ENCODE assay signal across 10 cellular contexts in the genomic region with DNA sequence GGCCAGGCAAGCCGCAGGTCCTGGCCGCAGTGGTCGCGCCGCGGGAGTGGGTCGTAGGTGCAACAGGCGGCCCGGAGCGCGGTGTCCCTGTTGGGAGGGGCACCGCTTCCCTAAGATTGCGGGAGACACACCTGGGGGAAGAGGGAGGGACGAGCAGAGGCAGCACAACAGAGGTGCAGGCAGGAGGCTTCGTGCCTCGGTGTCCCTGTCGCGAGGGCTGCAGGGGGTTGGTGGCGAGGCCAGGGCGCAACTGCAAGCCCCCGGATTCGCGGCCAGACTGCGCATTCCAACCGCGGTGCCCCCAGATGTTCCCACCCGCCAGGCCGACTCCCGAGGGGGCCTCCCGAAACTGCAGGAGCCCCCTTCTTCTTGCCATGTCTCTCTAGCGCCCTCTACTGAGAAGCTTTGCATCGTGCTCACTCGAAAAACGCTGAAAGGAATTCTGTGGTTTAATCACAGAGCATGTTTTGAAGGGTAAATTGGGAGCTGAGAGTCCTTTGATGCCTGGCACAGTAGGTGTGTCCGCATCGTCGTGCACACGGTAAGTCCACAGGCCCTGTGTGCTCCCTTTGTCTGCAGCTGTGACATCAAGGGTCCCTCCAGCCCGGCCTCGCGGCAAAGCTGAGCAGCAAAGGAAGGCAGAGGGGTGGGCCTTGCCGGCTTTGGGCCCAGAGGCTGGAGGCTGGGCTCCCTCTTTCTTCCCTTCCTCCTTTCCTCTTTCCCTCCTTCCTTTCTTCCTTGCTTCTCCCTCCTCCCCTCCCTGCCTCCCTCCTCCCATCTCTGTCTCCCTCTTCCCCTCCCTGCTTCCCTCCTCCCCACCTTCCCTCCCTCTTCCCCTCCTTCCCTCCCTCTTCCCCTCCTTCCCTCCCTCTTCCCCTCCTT. TPM values are rescaled to one million over a fixed set of nuclear protein-coding genes. Genes with fewer than 3 reads are reported as not detected.
DNase-seq lines count a peak whose midpoint lies in the region; ATAC-seq and TF ChIP-seq lines count a peak whose summit lies in the region.
"Had no signal": no experiment of that assay in that cellular context is flagged by ENCODE, and none has a peak within 500 bp of the region (broad histone marks: within the 10 kb centered on the region; RNA-seq: fewer than 3 reads in every experiment).

No MANE protein-coding gene starts in this region.

- no peaks in the 10 kb centered on the region for H3K36me3 ChIP-seq in endodermal cell (ENCODE audit: control insufficient read depth, insufficient read depth, low read length)

- H3K4me3 ChIP-seq in LNCaP clone FGC (ENCODE audit: low read depth, low read length) (no peak overlapping the region), endodermal cell (ENCODE audit: low read length) (no peak overlapping the region)

- 89% methylated on average over 21 to 42 of the region's 42 CpGs for WGBS in endodermal cell (ENCODE audit: insufficient coverage in 1 of 2, insufficient read length in 1 of 2), 2 experiments

- peak; percentile 64 for DNase-seq in ELF-1 (ENCODE audit: low read depth, low spot score)
- no peak for DNase-seq in LNCaP clone FGC (ENCODE audit: low read depth)
- DNase-seq in endodermal cell, result peak; percentile 78
- DNase-seq in omental fat pad (ENCODE audit: low spot score), result no peak
- no peak for DNase-seq in stimulated activated CD4-positive, alpha-beta T cell treated with anti-CD3 and anti-CD28 coated beads, Interleukin-12 subunit alpha, Interleukin-12 subunit beta, amount 100 ng/mL, for 4 hours
- DNase-seq in DMS153 treated with DMSO at 0.1 percent for 48 hours (lab: John Stamatoyannopoulos, UW; ENCODE audit: unreplicated experiment), result no peak
- no peak for DNase-seq in activated CD4-positive, alpha-beta T cell treated with anti-CD3 and anti-CD28 coated beads, Interleukin-2, amount 50 U/mL, for 1 hour
- DNase-seq: NCI-H1694; stimulated activated CD4-positive, alpha-beta T cell treated with anti-CD3 and anti-CD28 coated beads, Interleukin-4, amount 100 ng/mL, for 4 hours had no signal

- no peaks in the 10 kb centered on the region for H3K27me3 ChIP-seq in endodermal cell (ENCODE audit: control insufficient read depth, insufficient read depth, low read length, poor library complexity, severe bottlenecking)

- H3K4me1 Mint-ChIP-seq in endodermal cell, result no peaks in the 10 kb centered on the region

- H3K9ac ChIP-seq in endodermal cell (ENCODE audit: extremely low read depth, low read length, poor library complexity, severe bottlenecking), result no peak overlapping the region

- no peak overlapping the region for H3K4me3 Mint-ChIP-seq in endodermal cell

- H3K27ac ChIP-seq in endodermal cell (ENCODE audit: low read depth, low read length), result no peak overlapping the region

- ATAC-seq in omental fat pad (ENCODE audit: low FRiP score) (peak; percentile 24), HG03460 (IDR thresholded peaks at IDR 0.05; ENCODE audit: unreplicated experiment) (no peak)

- no peaks in the 10 kb centered on the region for H3K27me3 Mint-ChIP-seq in endodermal cell (ENCODE audit: insufficient read depth)

- no peak overlapping the region for H3K27ac Mint-ChIP-seq in endodermal cell

- H3K9me3 Mint-ChIP-seq in endodermal cell, result no peaks in the 10 kb centered on the region

- TF ChIP-seq CTCF in LNCaP clone FGC (IDR thresholded peaks at IDR 0.05; ENCODE audit: control insufficient read depth, extremely low read depth, insufficient read depth) (peak; percentile 45), endodermal cell (conservative IDR thresholded peaks at IDR 0.05) (peak; percentile 76), omental fat pad (IDR thresholded peaks at IDR 0.05) (no peak)

- no peaks in the 10 kb centered on the region for H3K4me1 ChIP-seq in endodermal cell (ENCODE audit: control insufficient read depth, insufficient read depth, low read length)

- no peaks in the 10 kb centered on the region for H3K36me3 Mint-ChIP-seq in endodermal cell (ENCODE audit: low read depth)

- H3K9me3 ChIP-seq in endodermal cell (ENCODE audit: control insufficient read depth, low read length), result no peaks in the 10 kb centered on the region

RNA-seq across cellular contexts. Expression of gene MBL2, which starts 6.2 kb away (rescaled TPM):
- total RNA-seq in endodermal cell (not detected), omental fat pad (not detected)
- not detected for polyA plus RNA-seq in endodermal cell (2013, experiment 1 of 2)
- not detected for polyA plus RNA-seq in endodermal cell (2013, experiment 2 of 2)

Comparison
In these comparisons a context has a peak if more than half of its experiments do, and no peak if none do; other contexts are left out.
1. DNase-seq: peak in ELF-1 (single experiment) and endodermal cell (single experiment); none in LNCaP clone FGC (single experiment), omental fat pad (single experiment), stimulated activated CD4-positive, alpha-beta T cell treated with anti-CD3 and anti-CD28 coated beads, Interleukin-12 subunit alpha, Interleukin-12 subunit beta, amount 100 ng/mL, for 4 hours (single experiment), DMS153 treated with DMSO at 0.1 percent for 48 hours (single experiment) and activated CD4-positive, alpha-beta T cell treated with anti-CD3 and anti-CD28 coated beads, Interleukin-2, amount 50 U/mL, for 1 hour (single experiment).
2. CTCF ChIP-seq: peak in LNCaP clone FGC (single experiment) and endodermal cell (single experiment); none in omental fat pad (0 of 3).